In the genomic region with DNA sequence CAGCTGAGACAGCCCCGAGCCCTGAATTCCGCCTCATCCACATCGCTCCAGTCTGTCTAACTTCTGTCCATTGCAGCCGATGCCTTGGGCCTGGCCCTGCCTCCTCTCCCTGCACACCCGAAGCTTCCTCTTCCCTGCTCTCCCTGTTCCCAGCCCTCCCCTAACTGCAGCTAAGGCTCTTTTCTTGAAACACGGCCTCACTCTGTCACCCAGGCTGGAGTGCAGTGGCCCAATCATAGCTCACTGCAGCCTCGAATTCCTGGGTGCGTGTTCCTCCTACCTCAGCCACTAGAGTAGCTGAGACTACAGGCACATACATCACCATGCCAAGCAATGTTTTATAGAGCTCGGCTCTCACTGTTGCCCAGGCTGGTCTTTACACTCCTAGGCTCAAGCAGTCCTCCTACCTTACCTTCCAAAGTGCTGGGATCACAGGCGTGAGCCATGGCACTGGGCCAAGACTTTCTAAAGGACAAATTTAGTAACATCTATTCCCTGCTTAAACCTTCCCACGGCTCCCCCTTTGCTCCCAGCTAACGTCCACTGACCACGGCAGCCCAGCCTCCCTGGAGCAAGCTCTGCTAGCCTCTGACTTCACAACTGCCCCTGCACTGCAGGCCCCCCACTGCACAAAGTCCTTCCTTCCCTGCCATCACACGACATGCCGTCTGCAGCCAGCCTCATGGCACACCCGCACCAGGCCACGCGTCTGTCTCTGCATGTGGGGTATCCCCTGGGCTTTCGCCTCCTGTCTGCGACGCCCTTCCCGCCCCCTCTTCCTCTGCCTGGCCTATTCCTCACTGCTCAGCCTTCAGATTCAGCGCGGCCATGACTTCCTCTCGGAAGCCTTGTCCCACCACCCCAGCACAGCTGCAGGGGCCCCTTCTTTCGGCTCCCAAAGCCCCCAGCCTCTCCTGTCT, we compare ENCODE assay signal across 16 cellular contexts. TPM values are rescaled to one million over a fixed set of nuclear protein-coding genes. Genes with fewer than 3 reads are reported as not detected.
DNase-seq lines count a peak whose midpoint lies in the region; ATAC-seq and TF ChIP-seq lines count a peak whose summit lies in the region.
"Had no signal": no experiment of that assay in that cellular context is flagged by ENCODE, and none has a peak within 500 bp of the region (broad histone marks: within the 10 kb centered on the region; RNA-seq: fewer than 3 reads in every experiment).

No MANE protein-coding gene starts in this region.

- 68% methylated on average over 21 of the region's 26 CpGs for WGBS in smooth muscle cell (ENCODE audit: low lambda C conversion rate)

- no peak for TF ChIP-seq CTCF in GM23338 (conservative IDR thresholded peaks at IDR 0.05; ENCODE audit: low read depth in 2 of 2)
- no peak for TF ChIP-seq CTCF in ascending aorta (IDR thresholded peaks at IDR 0.05)
- no peak for TF ChIP-seq CTCF in right atrium auricular region (IDR thresholded peaks at IDR 0.05)
- TF ChIP-seq CTCF in smooth muscle cell (IDR thresholded peaks at IDR 0.05; ENCODE audit: borderline replicate concordance, insufficient read depth, poor library complexity, severe bottlenecking), result no peak

- no peak overlapping the region for H3K4me3 Mint-ChIP-seq in GM23338
- H3K4me3 Mint-ChIP-seq: activated CD4-positive, alpha-beta memory T cell treated with anti-CD3 and anti-CD28 coated beads, Interleukin-2, amount 10 ng/mL, durations not matched to agents 7 days and 5 days; CD4-positive, CD25-positive, alpha-beta regulatory T cell; stimulated activated naive CD8-positive, alpha-beta T cell treated with anti-CD3 and anti-CD28 coated beads, Interleukin-15, Interleukin-2, amounts not matched to agents 100 ng/mL and 50 ng/mL, for 24 hours; T-helper 2 cell treated with Interferon-gamma antibody and Interleukin-4, amounts not matched to agents 5 μg/mL and 100 μg/mL, for 36 hours had no signal

- H3K27me3 Mint-ChIP-seq in GM23338 (ENCODE audit: insufficient read depth, low read depth, poor library complexity), result peaks cover 12% of the 10 kb centered on the region
- H3K27me3 Mint-ChIP-seq: CD4-positive, CD25-positive, alpha-beta regulatory T cell; stimulated activated naive CD8-positive, alpha-beta T cell treated with anti-CD3 and anti-CD28 coated beads, Interleukin-15, Interleukin-2, amounts not matched to agents 100 ng/mL and 50 ng/mL, for 24 hours had no signal

- no peak for DNase-seq in GM23338 (ENCODE audit: low spot score)
- no peak for DNase-seq in ascending aorta (ENCODE audit: low spot score in 2 of 2)
- no peak for DNase-seq in right atrium auricular region (ENCODE audit: low spot score)
- no peak for DNase-seq in smooth muscle cell (lab: John Stamatoyannopoulos, UW; ENCODE audit: unreplicated experiment)
- no peak for DNase-seq in DMS114 treated with DMSO at 0.1 percent for 48 hours (lab: John Stamatoyannopoulos, UW; ENCODE audit: unreplicated experiment)
- DNase-seq: activated CD4-positive, alpha-beta memory T cell treated with anti-CD3 and anti-CD28 coated beads, Interleukin-2, amount 10 ng/mL, durations not matched to agents 7 days and 5 days; activated naive CD4-positive, alpha-beta T cell; CD4-positive, CD25-positive, alpha-beta regulatory T cell; cerebellar nuclear complex; Karpas-422 had no signal

- H3K9ac ChIP-seq in smooth muscle cell (ENCODE audit: low read depth), result no peak overlapping the region

- no peaks in the 10 kb centered on the region for H3K9me3 ChIP-seq in ascending aorta
- H3K9me3 ChIP-seq in right atrium auricular region, result no peaks in the 10 kb centered on the region
- no peaks in the 10 kb centered on the region for H3K9me3 ChIP-seq in smooth muscle cell (replicated peaks; ENCODE audit: low read depth)

- no peak overlapping the region for H3K4me2 ChIP-seq in GM23338
- no peak overlapping the region for H3K4me2 ChIP-seq in smooth muscle cell

- H3K4me3 ChIP-seq in GM23338, result no peak overlapping the region
- no peak overlapping the region for H3K4me3 ChIP-seq in ascending aorta
- no peak overlapping the region for H3K4me3 ChIP-seq in right atrium auricular region
- no peak overlapping the region for H3K4me3 ChIP-seq in smooth muscle cell

- H4K20me1 ChIP-seq in GM23338 (replicated peaks; ENCODE audit: insufficient read depth) (no peaks in the 10 kb centered on the region), smooth muscle cell (ENCODE audit: low read depth) (no peaks in the 10 kb centered on the region)

- H3K9me2 ChIP-seq in GM23338 (ENCODE audit: insufficient read depth), result no peaks in the 10 kb centered on the region

- H3F3A ChIP-seq in GM23338 (replicated peaks; ENCODE audit: low read depth) (no peaks in the 10 kb centered on the region), smooth muscle cell (ENCODE audit: low read depth) (peaks cover 5% of the 10 kb centered on the region)

- intact Hi-C loops in ascending aorta (cut with DNase I), result no loop called here

- peaks cover 4% of the 10 kb centered on the region; the same call in 2 of the 3 replicates for H3K36me3 Mint-ChIP-seq in GM23338 (ENCODE audit: low read depth)
- H3K36me3 Mint-ChIP-seq: CD4-positive, CD25-positive, alpha-beta regulatory T cell had no signal

- no peak overlapping the region for H2AFZ ChIP-seq in GM23338
- no peak overlapping the region for H2AFZ ChIP-seq in smooth muscle cell (ENCODE audit: low read depth)

- H3K79me2 ChIP-seq in GM23338 (replicated peaks; ENCODE audit: insufficient read depth) (no peaks in the 10 kb centered on the region), smooth muscle cell (ENCODE audit: low read depth) (no peaks in the 10 kb centered on the region)

- H3K27ac ChIP-seq in GM23338 (ENCODE audit: low read depth) (no peak overlapping the region), ascending aorta (peak overlapping the region; percentile 10 to 70), right atrium auricular region (peak overlapping the region; percentile 31 to 53), smooth muscle cell (ENCODE audit: low read depth) (peak overlapping the region; percentile 4)

- H3K9me3 Mint-ChIP-seq in GM23338, result peaks cover 3% of the 10 kb centered on the region; the same call in 2 of the 3 replicates
- H3K9me3 Mint-ChIP-seq: activated CD4-positive, alpha-beta memory T cell treated with anti-CD3 and anti-CD28 coated beads, Interleukin-2, amount 10 ng/mL, durations not matched to agents 7 days and 5 days; CD4-positive, CD25-positive, alpha-beta regulatory T cell; stimulated activated naive CD8-positive, alpha-beta T cell treated with anti-CD3 and anti-CD28 coated beads, Interleukin-15, Interleukin-2, amounts not matched to agents 100 ng/mL and 50 ng/mL, for 24 hours; T-helper 2 cell treated with Interferon-gamma antibody and Interleukin-4, amounts not matched to agents 5 μg/mL and 100 μg/mL, for 36 hours had no signal

- H3K27me3 ChIP-seq in GM23338 (ENCODE audit: insufficient read depth), result no peaks in the 10 kb centered on the region
- no peaks in the 10 kb centered on the region for H3K27me3 ChIP-seq in ascending aorta
- no peaks in the 10 kb centered on the region for H3K27me3 ChIP-seq in right atrium auricular region
- H3K27me3 ChIP-seq in smooth muscle cell (ENCODE audit: low read depth), result no peaks in the 10 kb centered on the region

- ATAC-seq in GM23338 (peak; percentile 30), HG03108 (IDR thresholded peaks at IDR 0.05; ENCODE audit: unreplicated experiment) (no peak), GM19467 (IDR thresholded peaks at IDR 0.05; ENCODE audit: unreplicated experiment) (no peak), GM19023 (IDR thresholded peaks at IDR 0.05; ENCODE audit: unreplicated experiment) (no peak)
- ATAC-seq: esophagus mucosa had no signal

- no peaks in the 10 kb centered on the region; the same call in 1 of the 3 replicates for H3K4me1 Mint-ChIP-seq in GM23338
- H3K4me1 Mint-ChIP-seq: activated CD4-positive, alpha-beta memory T cell treated with anti-CD3 and anti-CD28 coated beads, Interleukin-2, amount 10 ng/mL, durations not matched to agents 7 days and 5 days; CD4-positive, CD25-positive, alpha-beta regulatory T cell had no signal

- H3K4me1 ChIP-seq in GM23338 (ENCODE audit: insufficient read depth) (no peaks in the 10 kb centered on the region), ascending aorta (peaks cover 6% of the 10 kb centered on the region in 2 donors), right atrium auricular region (peaks cover 0 to 20% of the 10 kb centered on the region in 2 donors), smooth muscle cell (ENCODE audit: low read depth) (peaks cover 5% of the 10 kb centered on the region)

- no peak overlapping the region for H3K27ac Mint-ChIP-seq in GM23338
- H3K27ac Mint-ChIP-seq: activated CD4-positive, alpha-beta memory T cell treated with anti-CD3 and anti-CD28 coated beads, Interleukin-2, amount 10 ng/mL, durations not matched to agents 7 days and 5 days; stimulated activated naive CD8-positive, alpha-beta T cell treated with anti-CD3 and anti-CD28 coated beads, Interleukin-15, Interleukin-2, amounts not matched to agents 100 ng/mL and 50 ng/mL, for 24 hours; T-helper 2 cell treated with Interferon-gamma antibody and Interleukin-4, amounts not matched to agents 5 μg/mL and 100 μg/mL, for 36 hours had no signal

- H3K36me3 ChIP-seq in GM23338 (ENCODE audit: insufficient read depth) (no peaks in the 10 kb centered on the region), ascending aorta (no peaks in the 10 kb centered on the region), right atrium auricular region (no peaks in the 10 kb centered on the region), smooth muscle cell (ENCODE audit: low read depth) (no peaks in the 10 kb centered on the region)

TF ChIP-seq in GM23338, 12 proteins besides CTCF, POLR2A, EP300 and RAD21:
- TF ChIP-seq CREB1 (CRISPR knock-in tag; IDR thresholded peaks at IDR 0.05; ENCODE audit: low read depth) (no peak), POLR2AphosphoS5 (IDR thresholded peaks at IDR 0.05; ENCODE audit: low read depth) (no peak)

RNA-seq across cellular contexts. Expression of a gene that starts 28.6 kb away (rescaled TPM):
- 19.2 and 27.4 TPM in 2 replicates for total RNA-seq in GM23338 (2014; rRNA removed; shearing (Covaris generic))
- polyA plus RNA-seq in GM23338 (2016; fragmentation: Nextera tagmentation; extraction: Ambion mirVana), result 8.2 and 9.0 TPM in 2 replicates
- 1.6 TPM for total RNA-seq in ascending aorta
- 1 to 10 TPM in 1 of 2 donors, under 1 TPM in 1; 0.56 to 1.6 TPM for total RNA-seq in right atrium auricular region
- 21.3 and 26.9 TPM in 2 replicates for total RNA-seq in smooth muscle cell
- 49.0 and 72.0 TPM in 2 replicates for polyA plus RNA-seq in smooth muscle cell
- total RNA-seq: activated CD4-positive, alpha-beta memory T cell treated with anti-CD3 and anti-CD28 coated beads, Interleukin-2, amount 10 ng/mL, durations not matched to agents 7 days and 5 days had no signal

RNA-seq across cellular contexts. Expression of a gene that starts 58.7 kb away (rescaled TPM):
- 82.6 and 87.8 TPM in 2 replicates for total RNA-seq in GM23338 (2014; rRNA removed; shearing (Covaris generic))
- polyA plus RNA-seq in GM23338 (2016; fragmentation: Nextera tagmentation; extraction: Ambion mirVana), result 75.8 and 76.4 TPM in 2 replicates
- total RNA-seq in ascending aorta, result 30.5 TPM
- 10 to 100 TPM; 15.4 to 27.3 TPM for total RNA-seq in right atrium auricular region
- total RNA-seq in smooth muscle cell, result 1.6 and 3.1 TPM in 2 replicates
- polyA plus RNA-seq in smooth muscle cell, result 3.1 and 3.6 TPM in 2 replicates
- polyA plus RNA-seq: CD4-positive, CD25-positive, alpha-beta regulatory T cell had no signal
